In the genomic region with DNA sequence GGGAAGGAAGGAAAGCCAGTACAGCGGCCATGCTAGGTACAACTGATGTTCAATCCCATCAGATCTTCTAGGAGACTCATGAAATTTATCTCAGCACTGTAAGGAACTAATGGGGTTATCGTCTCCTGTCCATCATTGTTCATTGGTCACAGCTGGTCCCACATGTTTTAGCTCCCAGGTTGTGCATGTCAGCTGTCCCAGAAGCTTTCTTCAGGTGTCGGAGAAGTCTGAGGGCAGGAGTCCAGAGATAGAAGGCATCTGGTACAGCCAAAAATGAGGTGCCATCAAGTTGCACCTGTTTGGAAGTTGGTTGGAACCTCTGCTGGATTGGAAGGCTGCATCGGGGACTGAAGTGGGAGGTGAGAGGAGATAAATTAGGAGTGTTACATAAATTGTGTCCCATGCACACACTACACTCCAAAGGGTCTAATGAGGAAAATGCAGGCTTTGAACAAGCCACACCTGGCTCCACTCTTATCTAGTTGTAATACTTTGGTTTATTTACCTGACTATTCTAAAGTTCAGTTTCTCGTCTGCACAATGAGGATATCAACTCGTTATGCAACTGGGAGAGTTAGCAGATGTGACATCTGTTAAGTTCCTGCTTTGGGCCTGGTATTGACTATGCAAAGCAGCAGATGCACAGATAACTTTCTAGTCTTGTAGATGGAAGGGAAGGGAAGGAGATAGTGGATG, we compare ENCODE assay signal across 17 cellular contexts.
DNase-seq lines count a peak whose midpoint lies in the region; ATAC-seq and TF ChIP-seq lines count a peak whose summit lies in the region.
"Had no signal": no experiment of that assay in that cellular context is flagged by ENCODE, and none has a peak within 500 bp of the region (broad histone marks: within the 10 kb centered on the region; RNA-seq: fewer than 3 reads in every experiment).

No MANE protein-coding gene starts in this region.

- H4K91ac ChIP-seq in mesenchymal stem cell (ENCODE audit: low read length): no peak overlapping the region

- no peak overlapping the region for H2AK5ac ChIP-seq in mesenchymal stem cell (ENCODE audit: low read length, severe bottlenecking)

- H3K27me3 ChIP-seq in hepatocyte (no peaks in the 10 kb centered on the region), mesenchymal stem cell (ENCODE audit: control insufficient read depth in 1 of 2, insufficient read depth in 1 of 2, low read length in 2 of 2) (no peaks in the 10 kb centered on the region)

- H3K27me3 Mint-ChIP-seq in progenitor cell of endocrine pancreas: no peaks in the 10 kb centered on the region
- H3K27me3 Mint-ChIP-seq: CD4-positive, CD25-positive, alpha-beta regulatory T cell had no signal

- H3K4me3 ChIP-seq in hepatocyte (no peak overlapping the region), mesenchymal stem cell (ENCODE audit: insufficient read depth in 1 of 2, low read depth in 1 of 2, low read length in 2 of 2) (no peak overlapping the region)
- H3K4me3 ChIP-seq: K562, PC-9 had no signal

- peaks cover 14% of the 10 kb centered on the region for H3K79me2 ChIP-seq in hepatocyte

- H3K4me2 ChIP-seq in hepatocyte (peak overlapping the region; percentile 32), mesenchymal stem cell (ENCODE audit: low read length, poor library complexity, severe bottlenecking) (no peak overlapping the region)
- H3K4me2 ChIP-seq: PC-9, SK-N-SH had no signal

- no peak overlapping the region for H3K23ac ChIP-seq in mesenchymal stem cell (ENCODE audit: low read length in 2 of 2)

- no peak overlapping the region for H4K8ac ChIP-seq in mesenchymal stem cell (ENCODE audit: low read length)

- DNase-seq in DMS53 (lab: John Stamatoyannopoulos, UW) (peak; percentile 35), NCI-H526 (lab: John Stamatoyannopoulos, UW) (peak; percentile 82 to 87), hepatocyte (ENCODE audit: low spot score) (peak; percentile 45), progenitor cell of endocrine pancreas (ENCODE audit: low spot score, unreplicated experiment) (no peak), mesenchymal stem cell (no peak), substantia nigra (lab: John Stamatoyannopoulos, UW) (no peak)
- DNase-seq: CD4-positive, CD25-positive, alpha-beta regulatory T cell; H7; NCI-H1048; NCI-H146; NCI-H2081 treated with DMSO at 0.1 percent for 48 hours; NCI-H69; PC-9; SK-N-SH had no signal

- H3K9ac ChIP-seq in mesenchymal stem cell (ENCODE audit: low read length): no peak overlapping the region
- H3K9ac ChIP-seq: SK-N-SH had no signal

- H3K4me1 ChIP-seq in hepatocyte (ENCODE audit: insufficient read depth) (peaks cover 20% of the 10 kb centered on the region), mesenchymal stem cell (ENCODE audit: control insufficient read depth, insufficient read depth, low read depth, low read length) (no peaks in the 10 kb centered on the region)

- H3K4ac ChIP-seq in mesenchymal stem cell (ENCODE audit: low read depth in 1 of 2, low read length in 2 of 2): no peak overlapping the region

- no peak overlapping the region for H2BK5ac ChIP-seq in mesenchymal stem cell (ENCODE audit: low read depth, low read length, poor library complexity, severe bottlenecking)

- no peak overlapping the region for H2AFZ ChIP-seq in hepatocyte
- no peak overlapping the region for H2AFZ ChIP-seq in mesenchymal stem cell (ENCODE audit: low read depth, low read length)
- H2AFZ ChIP-seq: PC-9 had no signal

- H3K4me3 Mint-ChIP-seq in progenitor cell of endocrine pancreas (ENCODE audit: low read depth): no peak overlapping the region
- H3K4me3 Mint-ChIP-seq: CD4-positive, CD25-positive, alpha-beta regulatory T cell had no signal

- H3K9me3 ChIP-seq in hepatocyte (ENCODE audit: low read depth) (no peaks in the 10 kb centered on the region), mesenchymal stem cell (ENCODE audit: control insufficient read depth, low read length) (no peaks in the 10 kb centered on the region)
- H3K9me3 ChIP-seq: SK-N-SH had no signal

- no peak for TF ChIP-seq CTCF in hepatocyte (IDR thresholded peaks at IDR 0.05; ENCODE audit: poor library complexity)
- no peak for TF ChIP-seq CTCF in progenitor cell of endocrine pancreas (IDR thresholded peaks at IDR 0.05; ENCODE audit: unreplicated experiment)

- H3K27ac Mint-ChIP-seq in progenitor cell of endocrine pancreas: peak overlapping the region; percentile 12

- no peaks in the 10 kb centered on the region for H3K9me2 ChIP-seq in hepatocyte (replicated peaks; ENCODE audit: insufficient read depth)
- H3K9me2 ChIP-seq: SK-N-SH had no signal

- ATAC-seq in GM18511 (IDR thresholded peaks at IDR 0.05; ENCODE audit: unreplicated experiment) (no peak), GM19395 (IDR thresholded peaks at IDR 0.05; ENCODE audit: unreplicated experiment) (no peak)
- ATAC-seq: K562 had no signal

- H3K36me3 Mint-ChIP-seq in progenitor cell of endocrine pancreas (ENCODE audit: insufficient read depth): peaks cover 3% of the 10 kb centered on the region

- H3K36me3 ChIP-seq in hepatocyte (replicated peaks; ENCODE audit: insufficient read depth, low read depth) (no peaks in the 10 kb centered on the region), mesenchymal stem cell (ENCODE audit: control insufficient read depth in 1 of 2, insufficient read depth in 2 of 2, low read depth in 1 of 2, low read length in 2 of 2) (no peaks in the 10 kb centered on the region)

- H3K18ac ChIP-seq in mesenchymal stem cell (ENCODE audit: low read depth in 1 of 2, low read length in 2 of 2): no peak overlapping the region

- no peak overlapping the region for H2BK120ac ChIP-seq in mesenchymal stem cell (ENCODE audit: low read depth, low read length)

- peaks cover 4% of the 10 kb centered on the region for H3K79me1 ChIP-seq in mesenchymal stem cell (replicated peaks; ENCODE audit: low read length, poor library complexity, severe bottlenecking)

- no peak overlapping the region for H3K14ac ChIP-seq in mesenchymal stem cell (ENCODE audit: low read length in 2 of 2)

- H2BK12ac ChIP-seq in mesenchymal stem cell (ENCODE audit: low read length in 2 of 2): no peak overlapping the region

- WGBS in hepatocyte (ENCODE audit: low lambda C conversion rate, missing lambda C conversion rate): 73% methylated on average over 6 of the region's 6 CpGs
- 96% methylated on average over 5 of the region's 6 CpGs for WGBS in mesenchymal stem cell

- no peak overlapping the region for H2BK15ac ChIP-seq in mesenchymal stem cell (ENCODE audit: low read depth, poor library complexity, severe bottlenecking)

- no peaks in the 10 kb centered on the region for H3K9me3 Mint-ChIP-seq in progenitor cell of endocrine pancreas (ENCODE audit: low read depth)

- no peaks in the 10 kb centered on the region for H4K20me1 ChIP-seq in hepatocyte (ENCODE audit: insufficient read depth, poor library complexity, severe bottlenecking)

- H3K27ac ChIP-seq in hepatocyte (peak overlapping the region; percentile 53), mesenchymal stem cell (ENCODE audit: low read length, poor library complexity, severe bottlenecking) (no peak overlapping the region), substantia nigra (ENCODE audit: low read depth, low read length, poor library complexity, severe bottlenecking) (no peak overlapping the region)
- H3K27ac ChIP-seq: PC-9 had no signal

- peaks cover 20% of the 10 kb centered on the region for H3K4me1 Mint-ChIP-seq in progenitor cell of endocrine pancreas (ENCODE audit: low read depth)

Comparison
In these comparisons a context has a peak if more than half of its experiments do, and no peak if none do; other contexts are left out.
1. DNase-seq: peak in DMS53 (single experiment), NCI-H526 (2 of 2) and hepatocyte (single experiment); none in progenitor cell of endocrine pancreas (single experiment), mesenchymal stem cell (single experiment) and substantia nigra (0 of 49).